Comparison of ENCODE assay signal across 21 cellular contexts in the genomic region with DNA sequence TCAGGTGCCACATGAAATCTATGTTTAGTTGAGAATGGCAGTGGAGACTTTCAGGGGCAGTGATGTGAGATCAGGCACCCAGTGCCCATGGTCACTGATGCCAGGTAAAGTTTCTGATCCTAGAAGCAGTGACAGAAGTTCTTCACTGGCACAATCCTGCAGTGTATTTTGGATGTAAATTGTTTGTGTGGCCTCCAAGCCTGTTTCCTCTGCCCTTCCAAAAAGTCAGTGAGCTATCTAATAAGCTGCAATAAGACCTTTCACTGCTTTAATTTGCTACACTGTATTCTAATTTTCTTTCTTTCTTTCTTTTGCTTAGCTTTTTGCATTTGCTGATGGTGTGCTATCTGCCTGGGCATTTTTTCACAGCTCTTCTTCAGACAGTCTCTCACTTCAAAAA.
"Had no signal": no experiment of that assay in that cellular context is flagged by ENCODE, and none has a peak within 500 bp of the region (broad histone marks: within the 10 kb centered on the region; RNA-seq: fewer than 3 reads in every experiment).

No MANE protein-coding gene starts in this region.

- H3K4me3 Mint-ChIP-seq: naive thymus-derived CD8-positive, alpha-beta T cell; neural crest cell; stimulated activated effector memory CD8-positive, alpha-beta T cell treated with anti-CD3 and anti-CD28 coated beads, Interleukin-12 subunit alpha, Interleukin-12 subunit beta, amount 100 ng/mL, for 72 hours had no signal

- H3K4me2 ChIP-seq: hepatocyte had no signal

- H3K36me3 ChIP-seq: colonic mucosa, esophagus squamous epithelium, pancreas, right lobe of liver, tibial artery, upper lobe of right lung had no signal

- H3K27ac Mint-ChIP-seq: naive thymus-derived CD8-positive, alpha-beta T cell; progenitor cell of endocrine pancreas; stimulated activated effector memory CD8-positive, alpha-beta T cell treated with anti-CD3 and anti-CD28 coated beads, Interleukin-12 subunit alpha, Interleukin-12 subunit beta, amount 100 ng/mL, for 72 hours had no signal

- H3K27ac ChIP-seq: colonic mucosa, esophagus squamous epithelium, foreskin keratinocyte, hepatocyte, pancreas, right lobe of liver, tibial artery, upper lobe of right lung had no signal

- H3K4me1 ChIP-seq: colonic mucosa, esophagus squamous epithelium, foreskin keratinocyte, pancreas, right lobe of liver, tibial artery, upper lobe of right lung had no signal

- H3K4me3 ChIP-seq: colonic mucosa, esophagus squamous epithelium, hepatocyte, mucosa of descending colon, pancreas, right lobe of liver, tibial artery, upper lobe of right lung had no signal

- H3K9me3 Mint-ChIP-seq: neural crest cell had no signal

- H3K9me3 ChIP-seq: colonic mucosa, esophagus squamous epithelium, mucosa of descending colon, pancreas, right lobe of liver, tibial artery, upper lobe of right lung had no signal

- H3K4me1 Mint-ChIP-seq: naive thymus-derived CD8-positive, alpha-beta T cell; stimulated activated effector memory CD8-positive, alpha-beta T cell treated with anti-CD3 and anti-CD28 coated beads, Interleukin-12 subunit alpha, Interleukin-12 subunit beta, amount 100 ng/mL, for 72 hours had no signal

- H3K79me2 ChIP-seq: hepatocyte had no signal

- H2AFZ ChIP-seq: hepatocyte had no signal

- H3K27me3 ChIP-seq: colonic mucosa, esophagus squamous epithelium, foreskin keratinocyte, hepatocyte, pancreas, right lobe of liver, tibial artery, upper lobe of right lung had no signal

- DNase-seq: colonic mucosa; dermis blood vessel endothelial cell; esophagus squamous epithelium; foreskin keratinocyte; kidney; left colon; mammary epithelial cell; mucosa of descending colon; naive thymus-derived CD8-positive, alpha-beta T cell; occipital lobe; pancreas; stimulated activated CD4-positive, alpha-beta T cell treated with anti-CD3 and anti-CD28 coated beads, Interleukin-4, amount 100 ng/mL, for 1 hour; stimulated activated CD8-positive, alpha-beta memory T cell treated with anti-CD3 and anti-CD28 coated beads, Interleukin-4, amount 100 ng/mL, for 48 hours; stimulated activated naive CD8-positive, alpha-beta T cell treated with anti-CD3 and anti-CD28 coated beads, Interleukin-15, Interleukin-2, amounts not matched to agents 100 U/mL and 50 U/mL, for 24 hours; upper lobe of right lung had no signal

- ATAC-seq: foreskin keratinocyte; naive thymus-derived CD8-positive, alpha-beta T cell; pancreas; right lobe of liver; stimulated activated effector memory CD8-positive, alpha-beta T cell treated with anti-CD3 and anti-CD28 coated beads, Interleukin-12 subunit alpha, Interleukin-12 subunit beta, amount 100 ng/mL, for 72 hours; stimulated activated naive CD8-positive, alpha-beta T cell treated with anti-CD3 and anti-CD28 coated beads, Interleukin-15, Interleukin-2, amounts not matched to agents 100 U/mL and 50 U/mL, for 24 hours; upper lobe of right lung had no signal

- H3K27me3 Mint-ChIP-seq: naive thymus-derived CD8-positive, alpha-beta T cell had no signal

- H3K36me3 Mint-ChIP-seq: stimulated activated effector memory CD8-positive, alpha-beta T cell treated with anti-CD3 and anti-CD28 coated beads, Interleukin-12 subunit alpha, Interleukin-12 subunit beta, amount 100 ng/mL, for 72 hours had no signal
